20 cellular contexts compared by ENCODE assay signal in genomic region chr6:98823428-98823827, GRCh38. TPM values are rescaled to one million over a fixed set of nuclear protein-coding genes. Genes with fewer than 3 reads are reported as not detected.
DNase-seq lines count a peak whose midpoint lies in the region; ATAC-seq and TF ChIP-seq lines count a peak whose summit lies in the region.
"Had no signal": no experiment of that assay in that cellular context is flagged by ENCODE, and none has a peak within 500 bp of the region (broad histone marks: within the 10 kb centered on the region; RNA-seq: fewer than 3 reads in every experiment).

No MANE protein-coding gene starts in this region.

- H3K9me3 Mint-ChIP-seq in effector memory CD8-positive, alpha-beta T cell = peaks cover 0 to 3% of the 10 kb centered on the region in 2 donors
- H3K9me3 Mint-ChIP-seq in nephron progenitor cell = peaks cover 4% of the 10 kb centered on the region
- H3K9me3 Mint-ChIP-seq: activated naive CD8-positive, alpha-beta T cell treated with anti-CD3 and anti-CD28 coated beads for 36 hours; stimulated activated naive CD8-positive, alpha-beta T cell treated with anti-CD3 and anti-CD28 coated beads, Interleukin-15, Interleukin-2, amounts not matched to agents 100 ng/mL and 50 ng/mL, for 24 hours had no signal

- TF ChIP-seq CTCF in SK-N-SH (IDR thresholded peaks at IDR 0.05) (no peak), nephron progenitor cell (IDR thresholded peaks at IDR 0.05) (no peak)

- H3K4me1 ChIP-seq in SK-N-SH (ENCODE audit: control insufficient read depth in 1 of 2, insufficient read depth in 2 of 2, low read depth in 1 of 2, low read length in 1 of 2) = peaks cover 0 to 21% of the 10 kb centered on the region in 2 experiments; a peak in 2 of 4 replicates
- H3K4me1 ChIP-seq: breast epithelium, prostate gland had no signal

- H3K36me3 Mint-ChIP-seq in effector memory CD8-positive, alpha-beta T cell (ENCODE audit: insufficient read depth) = peaks cover 4% of the 10 kb centered on the region
- H3K36me3 Mint-ChIP-seq in nephron progenitor cell (ENCODE audit: low read depth) = no peaks in the 10 kb centered on the region
- H3K36me3 Mint-ChIP-seq: activated naive CD8-positive, alpha-beta T cell treated with anti-CD3 and anti-CD28 coated beads for 36 hours; IgD-negative memory B cell had no signal

- POLR2A ChIA-PET in SK-N-SH (lab: Yijun Ruan, JAX) = no interaction called here

- TF ChIP-seq RAD21 in SK-N-SH (IDR thresholded peaks at IDR 0.05; ENCODE audit: low read length) = no peak

- H3K9ac ChIP-seq in SK-N-SH = no peak overlapping the region

- CTCF ChIA-PET in SK-N-SH (lab: Yijun Ruan, JAX) = interaction anchor here (1.1 to 1.3 kb wide), 2 partner anchors 11 to 296 kb away, joined by 3 read pairs; partner anchors contain the start of gene POU3F2

- no peak overlapping the region for H3K4me3 ChIP-seq in SK-N-SH (ENCODE audit: low read depth in 2 of 2, low read length in 1 of 2)
- peak overlapping the region; percentile 56 for H3K4me3 ChIP-seq in Jurkat, Clone E6-1 (ENCODE audit: low read length)
- H3K4me3 ChIP-seq: prostate gland had no signal

- H3K4me1 Mint-ChIP-seq in effector memory CD8-positive, alpha-beta T cell (ENCODE audit: low read depth in 2 of 2) = peaks cover 17 to 21% of the 10 kb centered on the region in 2 donors
- H3K4me1 Mint-ChIP-seq in nephron progenitor cell = peaks cover 46% of the 10 kb centered on the region

- 79% methylated on average over 2 of the region's 2 CpGs for WGBS in SK-N-SH (ENCODE audit: low lambda C conversion rate)

- TF ChIP-seq EP300 in SK-N-SH (IDR thresholded peaks at IDR 0.05; ENCODE audit: borderline replicate concordance in 1 of 2, low read depth in 1 of 2, low read length in 1 of 2) = no peak

- H3K27me3 ChIP-seq in SK-N-SH (ENCODE audit: insufficient read depth) = no peaks in the 10 kb centered on the region

- DNase-seq in SK-N-SH (no peak), nephron progenitor cell (no peak), AG20443 (ENCODE audit: low spot score) (no peak)
- DNase-seq in Jurkat, Clone E6-1 (ENCODE audit: low read depth, low spot score) = no peak
- no peak for DNase-seq in effector memory CD8-positive, alpha-beta T cell
- no peak for DNase-seq in stimulated activated CD4-positive, alpha-beta T cell treated with anti-CD3 and anti-CD28 coated beads, Interleukin-2, amount 100 ng/mL, for 24 hours
- DNase-seq in central memory CD4-positive, alpha-beta T cell = no peak
- DNase-seq: 8988T; activated naive CD8-positive, alpha-beta T cell treated with anti-CD3 and anti-CD28 coated beads for 36 hours; DMS79 treated with DMSO at 0.1 percent for 48 hours; effector CD8-positive, alpha-beta T cell; heart right ventricle; NCI-H1092 treated with DMSO at 0.1 percent for 48 hours; NCI-H2171 treated with DMSO at 0.1 percent for 48 hours had no signal

- peaks cover 92 to 98% of the 10 kb centered on the region in 2 donors for H3K27me3 Mint-ChIP-seq in effector memory CD8-positive, alpha-beta T cell
- H3K27me3 Mint-ChIP-seq in nephron progenitor cell (ENCODE audit: low read depth, poor library complexity) = peaks cover 62% of the 10 kb centered on the region

- H3K9me2 ChIP-seq in SK-N-SH = no peaks in the 10 kb centered on the region

- no peaks in the 10 kb centered on the region for H3K36me3 ChIP-seq in SK-N-SH (replicated peaks in 1 of 2; ENCODE audit: control insufficient read depth in 1 of 2, insufficient read depth in 2 of 2, low read length in 1 of 2)
- H3K36me3 ChIP-seq: breast epithelium, heart right ventricle, prostate gland had no signal

- peaks cover 3% of the 10 kb centered on the region for H3F3A ChIP-seq in SK-N-SH (replicated peaks; ENCODE audit: insufficient read depth)

- H2AFZ ChIP-seq in SK-N-SH (ENCODE audit: low read depth) = no peak overlapping the region

- H3K9me3 ChIP-seq in SK-N-SH = no peaks in the 10 kb centered on the region
- H3K9me3 ChIP-seq: breast epithelium, heart right ventricle, prostate gland had no signal

- no peak overlapping the region for H3K27ac Mint-ChIP-seq in effector memory CD8-positive, alpha-beta T cell
- H3K27ac Mint-ChIP-seq in nephron progenitor cell = no peak overlapping the region
- H3K27ac Mint-ChIP-seq: activated naive CD8-positive, alpha-beta T cell treated with anti-CD3 and anti-CD28 coated beads for 36 hours; stimulated activated naive CD8-positive, alpha-beta T cell treated with anti-CD3 and anti-CD28 coated beads, Interleukin-15, Interleukin-2, amounts not matched to agents 100 ng/mL and 50 ng/mL, for 24 hours had no signal

- H3K79me2 ChIP-seq in SK-N-SH (ENCODE audit: insufficient read depth) = no peaks in the 10 kb centered on the region

- no peaks in the 10 kb centered on the region for H4K20me1 ChIP-seq in SK-N-SH (ENCODE audit: insufficient read depth)

- peak overlapping the region; percentile 89; the same call in 1 of the 2 replicates for H3K4me2 ChIP-seq in SK-N-SH

- no peak for ATAC-seq in SK-N-SH treated with all-trans-retinoic acid at 6 μM for 48 hours
- ATAC-seq in effector memory CD8-positive, alpha-beta T cell (replicated peaks) = no peak
- ATAC-seq: heart right ventricle had no signal

- H3K4me3 Mint-ChIP-seq in effector memory CD8-positive, alpha-beta T cell = peak overlapping the region; percentile 57 to 76
- H3K4me3 Mint-ChIP-seq in nephron progenitor cell = peak overlapping the region; percentile 86

- H3K27ac ChIP-seq in SK-N-SH (ENCODE audit: low read depth in 2 of 2, low read length in 1 of 2) = no peak overlapping the region
- H3K27ac ChIP-seq: breast epithelium, C4-2B, heart right ventricle, prostate gland had no signal

TF ChIP-seq in SK-N-SH, 30 proteins besides CTCF, POLR2A, EP300 and RAD21 (continues in another document):
- TF ChIP-seq IRF3 (IDR thresholded peaks at IDR 0.05; ENCODE audit: low read depth, low read length) (no peak), TCF12 (IDR thresholded peaks at IDR 0.05) (no peak), ELF1 (IDR thresholded peaks at IDR 0.05) (no peak), RFX5 (IDR thresholded peaks at IDR 0.05; ENCODE audit: low read length) (no peak), SIN3A (IDR thresholded peaks at IDR 0.05; ENCODE audit: borderline replicate concordance, low read depth, low read length) (no peak), USF2 (IDR thresholded peaks at IDR 0.05; ENCODE audit: borderline replicate concordance, low read depth, low read length) (no peak), JUND (IDR thresholded peaks at IDR 0.05) (no peak), NRF1 (IDR thresholded peaks at IDR 0.05; ENCODE audit: low read depth, low read length) (no peak), FOXM1 (IDR thresholded peaks at IDR 0.05; ENCODE audit: low read depth) (no peak), EZH2phosphoT487 (IDR thresholded peaks at IDR 0.05; ENCODE audit: borderline replicate concordance, low read depth) (no peak), MXI1 (IDR thresholded peaks at IDR 0.05; ENCODE audit: low read depth, low read length) (no peak)

TF ChIP-seq in SK-N-SH treated with all-trans-retinoic acid at 6 μM for 48 hours, 23 proteins besides CTCF, POLR2A, EP300 and RAD21:
- TF ChIP-seq PATZ1 (CRISPR knock-in tag; IDR thresholded peaks at IDR 0.05; ENCODE audit: borderline replicate concordance) (no peak), ZFP30 (CRISPR knock-in tag; IDR thresholded peaks at IDR 0.05) (no peak), GLIS3 (CRISPR knock-in tag; IDR thresholded peaks at IDR 0.05) (no peak), ISL1 (CRISPR knock-in tag; IDR thresholded peaks at IDR 0.05) (no peak), TOX (CRISPR knock-in tag; IDR thresholded peaks at IDR 0.05; ENCODE audit: borderline replicate concordance) (no peak), ESRRG (CRISPR knock-in tag; IDR thresholded peaks at IDR 0.05) (no peak), ZNF8 (CRISPR knock-in tag; IDR thresholded peaks at IDR 0.05) (no peak), CSRNP3 (CRISPR knock-in tag; IDR thresholded peaks at IDR 0.05) (no peak), ZNF565 (CRISPR knock-in tag; conservative IDR thresholded peaks at IDR 0.05; ENCODE audit: low read depth) (no peak), PPARA (CRISPR knock-in tag; IDR thresholded peaks at IDR 0.05; ENCODE audit: borderline replicate concordance) (no peak), SNAI2 (CRISPR knock-in tag; IDR thresholded peaks at IDR 0.05) (no peak), CSDC2 (CRISPR knock-in tag; IDR thresholded peaks at IDR 0.05) (no peak), ZNF70 (CRISPR knock-in tag; IDR thresholded peaks at IDR 0.05) (no peak)

RNA-seq across cellular contexts. Expression of gene POU3F2, which starts 10.9 kb away (rescaled TPM):
- 0.93 and 1.0 TPM in 2 replicates for polyA plus RNA-seq in SK-N-SH (2012; rRNA removed)
- 0.92 and 1.1 TPM in 2 replicates for polyA plus RNA-seq in SK-N-SH (2012; cell fraction: cytosol; rRNA removed)
- polyA plus RNA-seq in SK-N-SH (2012; cell fraction: nucleus; rRNA removed) = 0.89 and 1.0 TPM in 2 replicates
- polyA plus RNA-seq in Jurkat, Clone E6-1 (2012; ENCODE audit: insufficient read depth, insufficient read length) = 13.2 TPM
- polyA plus RNA-seq: heart right ventricle, IgD-negative memory B cell had no signal
